Comparison of ENCODE assay signal across 1 cellular context in genomic region chr6:157751547-157752200, GRCh38.
A peak's percentile ranks its signal among the peaks of the same experiment; 100 is the strongest.
TF ChIP-seq lines count a peak whose summit lies in the region.

No MANE protein-coding gene starts in this region.

TF ChIP-seq in K562, 482 proteins besides CTCF, POLR2A, EP300 and RAD21:
- 0 out of 2 replicates have a peak, but pooled peaks have one; percentile 29 for TF ChIP-seq ZBTB33 (CRISPR knock-in tag; IDR thresholded peaks at IDR 0.05)
- no peak for TF ChIP-seq DDX20 (tag; IDR thresholded peaks at IDR 0.05; ENCODE audit: low read depth)
